9 cellular contexts compared by ENCODE assay signal in the genomic region with DNA sequence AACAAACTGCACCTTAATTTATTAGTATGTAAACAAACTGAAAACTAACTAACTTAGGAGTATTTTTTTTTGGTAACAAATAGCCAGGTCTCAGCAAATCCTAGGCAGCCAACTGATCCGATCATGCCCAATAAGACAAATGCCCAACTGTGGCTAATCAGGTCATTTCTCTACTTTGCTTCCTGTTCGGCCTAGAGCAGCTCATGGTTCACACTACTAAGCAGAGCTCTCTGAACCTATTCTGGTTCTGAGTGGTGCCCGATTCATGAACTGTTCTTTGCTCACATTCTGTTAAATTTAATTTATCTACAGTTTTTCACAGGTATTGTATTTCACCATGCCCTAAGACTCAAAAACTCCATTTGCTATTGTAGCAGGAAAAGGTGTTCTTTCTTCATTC.
"Had no signal": no experiment of that assay in that cellular context is flagged by ENCODE, and none has a peak within 500 bp of the region (broad histone marks: within the 10 kb centered on the region; RNA-seq: fewer than 3 reads in every experiment).

No MANE protein-coding gene starts in this region.

- DNase-seq: activated CD4-positive, alpha-beta memory T cell treated with anti-CD3 and anti-CD28 coated beads for 36 hours; activated naive CD4-positive, alpha-beta T cell treated with anti-CD3 and anti-CD28 coated beads, Interleukin-2, amount 50 U/mL, for 16 hours; heart right ventricle; left lung; midbrain; stimulated activated CD4-positive, alpha-beta T cell treated with anti-CD3 and anti-CD28 coated beads, Interleukin-2, amount 100 ng/mL, for 24 hours; SW 1271 had no signal

- H3K9me3 ChIP-seq: gastroesophageal sphincter, heart right ventricle, left lung had no signal

- H3K27me3 ChIP-seq: cardiac muscle cell, gastroesophageal sphincter, heart right ventricle, left lung had no signal

- ATAC-seq: gastroesophageal sphincter, left lung had no signal

- H3K27ac ChIP-seq: cardiac muscle cell, gastroesophageal sphincter, left lung had no signal

- H3K4me1 ChIP-seq: gastroesophageal sphincter, left lung had no signal

- H3K4me3 ChIP-seq: cardiac muscle cell, gastroesophageal sphincter, heart right ventricle, left lung had no signal

- H3K36me3 ChIP-seq: cardiac muscle cell, gastroesophageal sphincter, heart right ventricle, left lung had no signal
